In the genomic region with DNA sequence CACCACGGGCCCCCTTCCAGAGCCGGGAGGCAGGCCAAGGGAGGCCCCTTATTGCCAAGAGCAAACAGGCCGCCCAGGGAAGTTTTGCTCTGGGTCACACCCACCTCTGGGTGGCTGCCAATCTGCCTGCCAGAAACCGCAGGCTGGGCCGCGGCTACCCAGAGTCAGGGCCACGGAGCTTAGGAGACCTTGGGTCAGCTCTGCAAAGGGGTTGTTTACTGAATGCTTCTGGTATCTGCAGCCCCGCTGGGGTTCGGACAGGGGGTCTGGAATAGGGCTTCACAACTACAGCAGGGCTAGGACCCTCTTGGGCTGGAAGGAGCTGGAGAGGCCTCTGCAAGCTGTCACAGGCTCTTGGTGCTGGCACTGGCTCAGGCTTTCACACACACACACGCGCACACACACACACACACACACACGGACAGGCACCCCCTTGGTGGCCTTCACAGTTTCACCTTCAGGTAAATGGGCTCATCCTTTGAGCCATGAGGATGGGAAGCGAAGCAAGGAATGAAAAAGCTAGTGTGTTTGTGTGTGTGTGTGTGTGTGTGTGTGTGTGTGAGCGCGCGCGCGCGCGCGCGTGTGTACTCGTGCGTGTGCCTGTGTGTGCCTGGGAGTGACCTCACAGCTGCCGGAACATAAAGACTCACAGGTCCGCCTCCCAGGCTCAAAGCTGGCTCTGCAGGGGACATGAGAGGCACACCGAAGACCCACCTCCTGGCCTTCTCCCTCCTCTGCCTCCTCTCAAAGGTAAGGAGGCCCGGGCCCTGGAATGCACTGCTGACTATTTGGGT, we compare ENCODE assay signal across 1 cellular context.
A peak's percentile ranks its signal among the peaks of the same experiment; 100 is the strongest.
TF ChIP-seq lines count a peak whose summit lies in the region.

A gene with protein sequence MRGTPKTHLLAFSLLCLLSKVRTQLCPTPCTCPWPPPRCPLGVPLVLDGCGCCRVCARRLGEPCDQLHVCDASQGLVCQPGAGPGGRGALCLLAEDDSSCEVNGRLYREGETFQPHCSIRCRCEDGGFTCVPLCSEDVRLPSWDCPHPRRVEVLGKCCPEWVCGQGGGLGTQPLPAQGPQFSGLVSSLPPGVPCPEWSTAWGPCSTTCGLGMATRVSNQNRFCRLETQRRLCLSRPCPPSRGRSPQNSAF (plus strand): TSS at position 669 of the 794 bp plus-strand sequence. CDS start 22 bp downstream, at position 691.

TF ChIP-seq in K562, 482 proteins besides CTCF, POLR2A, EP300 and RAD21:
- TF ChIP-seq RBM17 (IDR thresholded peaks at IDR 0.05; ENCODE audit: borderline replicate concordance, low read depth, low read length) (no peak), NFIC (IDR thresholded peaks at IDR 0.05) (peak; percentile 40), NR3C1 (CRISPR knock-in tag; IDR thresholded peaks at IDR 0.05) (no peak), SMARCC2 (IDR thresholded peaks at IDR 0.05; ENCODE audit: low read depth) (no peak), FOXK2 (conservative IDR thresholded peaks at IDR 0.05 in 1 of 2, IDR thresholded peaks at IDR 0.05 in 1 of 2; ENCODE audit: low read depth in 2 of 2) (no peak), CBX8 (IDR thresholded peaks at IDR 0.05; ENCODE audit: borderline replicate concordance, extremely low read depth, low read depth, low read length, poor library complexity, severe bottlenecking) (no peak), SLC30A9 (CRISPR knock-in tag; IDR thresholded peaks at IDR 0.05) (no peak), SMARCA4 (IDR thresholded peaks at IDR 0.05) (no peak), GATAD2A (IDR thresholded peaks at IDR 0.05) (no peak), ATF7 (IDR thresholded peaks at IDR 0.05) (no peak), ZNF766 (CRISPR knock-in tag; conservative IDR thresholded peaks at IDR 0.05) (peak; percentile 60; the same call in 1 of the 2 replicates), TBL1XR1 (IDR thresholded peaks at IDR 0.05; ENCODE audit: low read length in 2 of 2) (no peak), ZBTB1 (CRISPR knock-in tag; IDR thresholded peaks at IDR 0.05; ENCODE audit: borderline replicate concordance, low read depth) (peak; percentile 64; the same call in 1 of the 2 replicates), ATF1 (CRISPR knock-in tag; IDR thresholded peaks at IDR 0.05) (no peak), ATF1 (tag; IDR thresholded peaks at IDR 0.05) (0 out of 2 replicates have a peak, but pooled peaks have one; percentile 19), HNRNPL (IDR thresholded peaks at IDR 0.05; ENCODE audit: low read depth, low read length) (no peak), BACH1 (tag; IDR thresholded peaks at IDR 0.05) (no peak)
- TF ChIP-seq, protein P1, sequence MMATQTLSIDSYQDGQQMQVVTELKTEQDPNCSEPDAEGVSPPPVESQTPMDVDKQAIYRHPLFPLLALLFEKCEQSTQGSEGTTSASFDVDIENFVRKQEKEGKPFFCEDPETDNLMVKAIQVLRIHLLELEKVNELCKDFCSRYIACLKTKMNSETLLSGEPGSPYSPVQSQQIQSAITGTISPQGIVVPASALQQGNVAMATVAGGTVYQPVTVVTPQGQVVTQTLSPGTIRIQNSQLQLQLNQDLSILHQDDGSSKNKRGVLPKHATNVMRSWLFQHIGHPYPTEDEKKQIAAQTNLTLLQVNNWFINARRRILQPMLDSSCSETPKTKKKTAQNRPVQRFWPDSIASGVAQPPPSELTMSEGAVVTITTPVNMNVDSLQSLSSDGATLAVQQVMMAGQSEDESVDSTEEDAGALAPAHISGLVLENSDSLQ (IDR thresholded peaks at IDR 0.05), result peak; percentile 44; the same call in 1 of the 2 replicates
- TF ChIP-seq, protein P2, sequence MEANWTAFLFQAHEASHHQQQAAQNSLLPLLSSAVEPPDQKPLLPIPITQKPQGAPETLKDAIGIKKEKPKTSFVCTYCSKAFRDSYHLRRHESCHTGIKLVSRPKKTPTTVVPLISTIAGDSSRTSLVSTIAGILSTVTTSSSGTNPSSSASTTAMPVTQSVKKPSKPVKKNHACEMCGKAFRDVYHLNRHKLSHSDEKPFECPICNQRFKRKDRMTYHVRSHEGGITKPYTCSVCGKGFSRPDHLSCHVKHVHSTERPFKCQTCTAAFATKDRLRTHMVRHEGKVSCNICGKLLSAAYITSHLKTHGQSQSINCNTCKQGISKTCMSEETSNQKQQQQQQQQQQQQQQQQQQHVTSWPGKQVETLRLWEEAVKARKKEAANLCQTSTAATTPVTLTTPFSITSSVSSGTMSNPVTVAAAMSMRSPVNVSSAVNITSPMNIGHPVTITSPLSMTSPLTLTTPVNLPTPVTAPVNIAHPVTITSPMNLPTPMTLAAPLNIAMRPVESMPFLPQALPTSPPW (CRISPR knock-in tag; IDR thresholded peaks at IDR 0.05), result 0 out of 2 replicates have a peak, but pooled peaks have one; percentile 23
